In genomic region chr1:89757532-89757931, GRCh38 we compare ENCODE assay signal across 8 cellular contexts.
DNase-seq lines count a peak whose midpoint lies in the region; ATAC-seq and TF ChIP-seq lines count a peak whose summit lies in the region.

No MANE protein-coding gene starts in this region.

- intact Hi-C loops in sciatic nerve (cut with DNase I), result no loop called here

- H3K4me2 ChIP-seq in BLaER1 treated with 17β-estradiol and CSF1 and Interleukin-3, amounts not matched to agents 10 nM and 100 nM, result peak overlapping the region; percentile 79 to 97 (median 89)

- H3K4me1 ChIP-seq in BLaER1 treated with 17β-estradiol and CSF1 and Interleukin-3, amounts not matched to agents 10 nM and 100 nM, result peaks cover 88 to 98% (median 92%) of the 10 kb centered on the region in 10 experiments

- peak overlapping the region; percentile 65 for H3K4me3 Mint-ChIP-seq in endothelial cell (ENCODE audit: unreplicated experiment)

- H3K4me3 ChIP-seq in BLaER1 treated with 17β-estradiol and CSF1 and Interleukin-3, amounts not matched to agents 10 nM and 100 nM, result peak overlapping the region in 7 of 10 experiments; percentile 1 to 45 (median 29); a peak in 11 of 20 replicates

- peaks cover 5% of the 10 kb centered on the region for H3K27me3 Mint-ChIP-seq in endothelial cell (ENCODE audit: unreplicated experiment)

- H3K36me3 ChIP-seq in BLaER1 treated with 17β-estradiol and CSF1 and Interleukin-3, amounts not matched to agents 10 nM and 100 nM, result peaks cover 0 to 28% (median 0%) of the 10 kb centered on the region in 11 experiments; a peak in 3 of 22 replicates

- H3K9me3 Mint-ChIP-seq in endothelial cell (ENCODE audit: unreplicated experiment), result no peaks in the 10 kb centered on the region

- no peaks in the 10 kb centered on the region for H3K36me3 Mint-ChIP-seq in endothelial cell (ENCODE audit: low read depth, unreplicated experiment)

- no peaks in the 10 kb centered on the region for H4K20me1 ChIP-seq in BLaER1 treated with 17β-estradiol and CSF1 and Interleukin-3, amounts not matched to agents 10 nM and 100 nM

- H3K27me3 ChIP-seq in BLaER1 treated with 17β-estradiol and CSF1 and Interleukin-3, amounts not matched to agents 10 nM and 100 nM, result no peaks in the 10 kb centered on the region

- H3K9ac ChIP-seq in BLaER1 treated with 17β-estradiol and CSF1 and Interleukin-3, amounts not matched to agents 10 nM and 100 nM, result peak overlapping the region; percentile 60 to 86 (median 80); a peak in 21 of 22 replicates

- peaks cover 0 to 36% (median 19%) of the 10 kb centered on the region in 11 experiments; a peak in 17 of 22 replicates for H3K9me3 ChIP-seq in BLaER1 treated with 17β-estradiol and CSF1 and Interleukin-3, amounts not matched to agents 10 nM and 100 nM (replicated peaks in 1 of 11)

- TF ChIP-seq CTCF in endothelial cell (IDR thresholded peaks at IDR 0.05; ENCODE audit: unreplicated experiment), result no peak

- H3K27ac Mint-ChIP-seq in endothelial cell (ENCODE audit: unreplicated experiment), result peak overlapping the region; percentile 94

- DNase-seq in SIG-M5 treated with dmso at 0.1 percent for 504 hours (lab: John Stamatoyannopoulos, UW; ENCODE audit: unreplicated experiment) (peak; percentile 97), endothelial cell (ENCODE audit: low spot score) (peak; percentile 63), sciatic nerve (ENCODE audit: low spot score) (no peak), NCI-H1105 (lab: John Stamatoyannopoulos, UW) (no peak)

- peaks cover 86% of the 10 kb centered on the region for H3K4me1 Mint-ChIP-seq in endothelial cell (ENCODE audit: unreplicated experiment)

- ATAC-seq in GM21723 (IDR thresholded peaks at IDR 0.05; ENCODE audit: unreplicated experiment) (peak; percentile 77), sciatic nerve (peak; percentile 44), GM19324 (IDR thresholded peaks at IDR 0.05; ENCODE audit: low FRiP score, unreplicated experiment) (no peak), GM19467 (IDR thresholded peaks at IDR 0.05; ENCODE audit: unreplicated experiment) (no peak)

- peak overlapping the region; percentile 84 to 98 (median 95) for H3K27ac ChIP-seq in BLaER1 treated with 17β-estradiol and CSF1 and Interleukin-3, amounts not matched to agents 10 nM and 100 nM

Comparison
In these comparisons a context has a peak if more than half of its experiments do, and no peak if none do; other contexts are left out.
1. ATAC-seq: peak in GM21723 (single experiment) and sciatic nerve (single experiment); none in GM19324 (single experiment) and GM19467 (single experiment).
2. DNase-seq: peak in SIG-M5 treated with dmso at 0.1 percent for 504 hours (single experiment) and endothelial cell (single experiment); none in sciatic nerve (single experiment) and NCI-H1105 (single experiment).